Comparison of ENCODE assay signal across 9 cellular contexts in the genomic region with DNA sequence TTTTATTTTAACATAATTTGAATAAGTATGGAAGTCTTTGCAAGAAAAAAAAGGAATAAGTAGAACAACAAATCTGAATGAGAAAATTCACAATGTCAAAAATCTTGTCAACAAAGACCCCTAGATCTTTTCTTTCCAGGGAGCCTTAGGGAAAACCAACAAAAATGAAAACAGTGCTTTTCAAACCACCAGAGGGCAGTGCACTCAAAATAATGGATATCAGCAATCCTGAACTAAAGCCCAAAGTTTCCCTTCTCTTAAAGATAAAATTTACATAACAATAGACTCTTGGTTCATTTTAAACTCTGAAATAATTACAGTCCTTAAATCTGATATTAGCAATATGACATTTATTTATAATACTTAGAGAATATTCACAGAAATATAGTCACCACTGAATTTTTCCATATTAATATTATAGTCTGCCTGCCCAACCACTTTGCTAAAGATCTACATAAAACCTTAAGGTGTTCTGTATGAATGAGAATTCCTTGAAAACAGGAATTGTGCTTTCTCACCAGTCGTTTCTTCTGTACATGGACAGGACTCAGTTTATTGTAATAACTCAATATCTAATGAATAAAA.
DNase-seq lines count a peak whose midpoint lies in the region; ATAC-seq and TF ChIP-seq lines count a peak whose summit lies in the region.
"Had no signal": no experiment of that assay in that cellular context is flagged by ENCODE, and none has a peak within 500 bp of the region (broad histone marks: within the 10 kb centered on the region; RNA-seq: fewer than 3 reads in every experiment).

No MANE protein-coding gene starts in this region.

- ATAC-seq in heart right ventricle (peak in 1 of 8 donors; percentile 47), left cardiac atrium (no peak), sciatic nerve (peak; percentile 51), GM19397 (IDR thresholded peaks at IDR 0.05; ENCODE audit: unreplicated experiment) (no peak)

- H3K4me3 ChIP-seq in heart right ventricle = no peak overlapping the region
- no peak overlapping the region for H3K4me3 ChIP-seq in MM.1S (ENCODE audit: low read length)

- no peak overlapping the region for H2AFZ ChIP-seq in MM.1S (ENCODE audit: low read length)

- no peaks in the 10 kb centered on the region for H4K20me1 ChIP-seq in MM.1S (ENCODE audit: insufficient read depth, low read length)

- H3F3A ChIP-seq in MM.1S (ENCODE audit: insufficient read depth, low read length) = no peaks in the 10 kb centered on the region

- H3K4me1 ChIP-seq in heart right ventricle = no peaks in the 10 kb centered on the region
- no peaks in the 10 kb centered on the region for H3K4me1 ChIP-seq in MM.1S (ENCODE audit: low read length)

- no peak overlapping the region for H3K27ac ChIP-seq in heart right ventricle
- no peak overlapping the region for H3K27ac ChIP-seq in MM.1S (ENCODE audit: low read length)

- 17 to 24% methylated on average over 1 of the region's 1 CpG for WGBS in heart right ventricle, 2 donors

- DNase-seq in heart right ventricle (peak in 1 of 2 donors; percentile 17), left cardiac atrium (no peak), MM.1S (peak; percentile 29), SKM-1 (lab: John Stamatoyannopoulos, UW; ENCODE audit: unreplicated experiment) (peak; percentile 35), foreskin melanocyte (peak; percentile 27), sciatic nerve (ENCODE audit: low spot score) (no peak), ureter (ENCODE audit: low spot score) (no peak)
- DNase-seq: activated naive CD8-positive, alpha-beta T cell treated with anti-CD3 and anti-CD28 coated beads, Interleukin-2, amount 10 ng/mL, durations not matched to agents 7 days and 5 days had no signal

- no peaks in the 10 kb centered on the region for H3K36me3 ChIP-seq in heart right ventricle
- no peaks in the 10 kb centered on the region for H3K36me3 ChIP-seq in MM.1S (replicated peaks; ENCODE audit: insufficient read depth, low read length)

- peaks cover 0 to 4% (median 0%) of the 10 kb centered on the region in 11 donors for H3K9me3 ChIP-seq in heart right ventricle
- H3K9me3 ChIP-seq in MM.1S (replicated peaks; ENCODE audit: insufficient read depth, low read length) = no peaks in the 10 kb centered on the region

- H3K27me3 ChIP-seq in heart right ventricle = no peaks in the 10 kb centered on the region
- no peaks in the 10 kb centered on the region for H3K27me3 ChIP-seq in MM.1S (replicated peaks; ENCODE audit: insufficient read depth, low read length)

- no peak overlapping the region for H3K9ac ChIP-seq in MM.1S (ENCODE audit: low read length)

- TF ChIP-seq CTCF in heart right ventricle (IDR thresholded peaks at IDR 0.05) (peak; percentile 47 to 83 (median 73)), MM.1S (IDR thresholded peaks at IDR 0.05; ENCODE audit: low read length) (peak; percentile 69)

- no peaks in the 10 kb centered on the region for H3K79me2 ChIP-seq in MM.1S (ENCODE audit: low read length)

- no peak overlapping the region for H3K4me2 ChIP-seq in MM.1S (ENCODE audit: low read depth, low read length)

- no peaks in the 10 kb centered on the region for H3K9me2 ChIP-seq in MM.1S (replicated peaks; ENCODE audit: insufficient read depth, low read length)

- intact Hi-C loops in heart right ventricle (cut with DNase I) (loop anchor here in 8 of 10 donors (1.0 to 5.0 kb wide), 5 partner anchors 307 to 313 kb away; no protein-coding TSS in a partner anchor), left cardiac atrium (cut with DNase I) (loop anchor here (1.0 to 5.0 kb wide), 2 partner anchors 312 kb away; no protein-coding TSS in a partner anchor), sciatic nerve (cut with DNase I) (loop anchor here (5.0 kb wide), 1 partner anchor 312 kb away; no protein-coding TSS in a partner anchor)

Comparison
In these comparisons a context has a peak if more than half of its experiments do, and no peak if none do; other contexts are left out.
1. DNase-seq: peak in MM.1S (single experiment), SKM-1 (single experiment) and foreskin melanocyte (single experiment); none in left cardiac atrium (single experiment), sciatic nerve (single experiment) and ureter (single experiment).